Comparison of ENCODE assay signal across 15 cellular contexts in the genomic region with DNA sequence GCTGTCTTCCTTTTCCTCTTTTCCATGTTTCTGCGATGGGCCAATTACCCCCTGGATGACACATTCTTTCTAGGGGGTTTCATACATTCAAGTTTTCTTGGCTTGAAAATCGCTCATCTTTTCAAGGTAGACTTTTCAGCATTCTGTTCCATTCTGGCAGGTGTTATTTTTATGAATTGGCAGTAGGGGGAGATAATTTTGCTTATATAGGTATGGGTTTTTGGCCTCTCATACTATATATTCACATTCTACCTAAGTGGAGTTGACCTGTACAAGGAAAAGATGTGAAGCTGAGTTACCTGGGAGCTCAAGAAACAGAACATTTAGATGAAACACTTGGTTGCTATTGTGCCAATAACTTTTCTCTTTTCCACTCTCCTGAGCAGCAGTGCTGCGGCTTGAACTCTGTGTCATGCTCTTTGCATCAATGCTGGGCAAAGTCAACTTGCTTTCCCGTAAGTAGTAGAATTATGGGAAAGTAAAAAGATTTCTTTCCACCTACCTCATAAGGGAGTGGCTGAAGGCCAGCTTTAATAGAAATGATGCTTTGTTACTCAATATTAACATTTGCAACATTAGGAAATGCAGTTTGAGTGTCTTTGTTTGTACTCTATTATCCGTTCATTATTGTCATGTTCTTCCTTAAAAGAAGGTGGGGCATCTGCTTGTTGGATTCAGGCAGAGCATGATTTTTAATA. TPM values are rescaled to one million over a fixed set of nuclear protein-coding genes. Genes with fewer than 3 reads are reported as not detected.
DNase-seq lines count a peak whose midpoint lies in the region; TF ChIP-seq lines count a peak whose summit lies in the region.
"Had no signal": no experiment of that assay in that cellular context is flagged by ENCODE, and none has a peak within 500 bp of the region (broad histone marks: within the 10 kb centered on the region; RNA-seq: fewer than 3 reads in every experiment).

No MANE protein-coding gene starts in this region.

- peak; percentile 89 for DNase-seq in amniotic epithelial cell (ENCODE audit: low read depth)
- DNase-seq in fibroblast of pulmonary artery (ENCODE audit: low read depth): peak; percentile 86
- no peak for DNase-seq in ovary
- no peak for DNase-seq in GDM1 (lab: John Stamatoyannopoulos, UW)
- no peak for DNase-seq in activated CD4-positive, alpha-beta T cell treated with anti-CD3 and anti-CD28 coated beads for 1 hour
- no peak for DNase-seq in stimulated activated CD4-positive, alpha-beta T cell treated with anti-CD3 and anti-CD28 coated beads, Interleukin-12 subunit alpha, Interleukin-12 subunit beta, amount 100 ng/mL, for 4 hours
- DNase-seq in NCI-H1694 (lab: John Stamatoyannopoulos, UW): no peak
- DNase-seq: activated CD4-positive, alpha-beta T cell treated with anti-CD3 and anti-CD28 coated beads for 36 hours; activated T-cell treated with anti-CD3 and anti-CD28 coated beads, Interleukin-2, amount 50 U/mL, for 1 hour; AML-193; H7; naive thymus-derived CD8-positive, alpha-beta T cell; NCI-H2107; SIG-M5 had no signal

- no peaks in the 10 kb centered on the region for H3K27me3 ChIP-seq in ovary

- H3K9me3 ChIP-seq in ovary: no peaks in the 10 kb centered on the region

- H3K4me1 ChIP-seq in ovary (ENCODE audit: insufficient read depth): peaks cover 10% of the 10 kb centered on the region

- TF ChIP-seq EP300 in ovary (IDR thresholded peaks at IDR 0.05): peak; percentile 80

- TF ChIP-seq CTCF in C4-2B (conservative IDR thresholded peaks at IDR 0.05) (peak; percentile 26), fibroblast of pulmonary artery (IDR thresholded peaks at IDR 0.05; ENCODE audit: low read length, missing control alignments) (no peak), ovary (IDR thresholded peaks at IDR 0.05) (no peak)

- H3K27ac ChIP-seq in C4-2B (no peak overlapping the region), ovary (no peak overlapping the region)

- intact Hi-C loops in ovary (cut with DNase I): loop anchor here in 2 of 4 donors (5.0 kb wide), 2 partner anchors 42 to 47 kb away; partner anchors contain the start of gene RARRES1 (in 1 of the 2)

- H3K36me3 ChIP-seq in ovary: no peaks in the 10 kb centered on the region

- 49 to 78% (median 66%) methylated on average over 5 of the region's 5 CpGs for WGBS in ovary, 3 donors

- no peak for TF ChIP-seq POLR2A in ovary (IDR thresholded peaks at IDR 0.05)

- no peak overlapping the region for H3K4me3 ChIP-seq in fibroblast of pulmonary artery (replicated peaks; ENCODE audit: low read depth, low read length)
- no peak overlapping the region for H3K4me3 ChIP-seq in ovary

RNA-seq across cellular contexts. Expression of gene MFSD1, which starts 27.9 kb away (rescaled TPM):
- 10 to 100 TPM; 27.7 to 63.8 (median 43.0) TPM for total RNA-seq in ovary
- polyA plus RNA-seq in ovary: 10 to 100 TPM; 27.1 to 47.2 TPM

RNA-seq across cellular contexts. Expression of gene RARRES1, which starts 41.7 kb away (rescaled TPM):
- 100 to 1,000 TPM in 4 of 7 donors, 10 to 100 TPM in 3; 11.1 to 283 (median 118) TPM for total RNA-seq in ovary
- polyA plus RNA-seq in ovary: 10 to 100 TPM; 30.1 to 33.8 TPM
- total RNA-seq: activated CD4-positive, alpha-beta T cell treated with anti-CD3 and anti-CD28 coated beads for 36 hours; H7; naive thymus-derived CD8-positive, alpha-beta T cell had no signal
- polyA plus RNA-seq: naive thymus-derived CD8-positive, alpha-beta T cell had no signal

Comparison
In these comparisons a context has a peak if more than half of its experiments do, and no peak if none do; other contexts are left out.
1. DNase-seq: peak in amniotic epithelial cell (single experiment) and fibroblast of pulmonary artery (single experiment); none in ovary (0 of 5), GDM1 (single experiment), activated CD4-positive, alpha-beta T cell treated with anti-CD3 and anti-CD28 coated beads for 1 hour (single experiment), stimulated activated CD4-positive, alpha-beta T cell treated with anti-CD3 and anti-CD28 coated beads, Interleukin-12 subunit alpha, Interleukin-12 subunit beta, amount 100 ng/mL, for 4 hours (single experiment) and NCI-H1694 (single experiment).